ENCODE assay signal across 8 cellular contexts in the genomic region with DNA sequence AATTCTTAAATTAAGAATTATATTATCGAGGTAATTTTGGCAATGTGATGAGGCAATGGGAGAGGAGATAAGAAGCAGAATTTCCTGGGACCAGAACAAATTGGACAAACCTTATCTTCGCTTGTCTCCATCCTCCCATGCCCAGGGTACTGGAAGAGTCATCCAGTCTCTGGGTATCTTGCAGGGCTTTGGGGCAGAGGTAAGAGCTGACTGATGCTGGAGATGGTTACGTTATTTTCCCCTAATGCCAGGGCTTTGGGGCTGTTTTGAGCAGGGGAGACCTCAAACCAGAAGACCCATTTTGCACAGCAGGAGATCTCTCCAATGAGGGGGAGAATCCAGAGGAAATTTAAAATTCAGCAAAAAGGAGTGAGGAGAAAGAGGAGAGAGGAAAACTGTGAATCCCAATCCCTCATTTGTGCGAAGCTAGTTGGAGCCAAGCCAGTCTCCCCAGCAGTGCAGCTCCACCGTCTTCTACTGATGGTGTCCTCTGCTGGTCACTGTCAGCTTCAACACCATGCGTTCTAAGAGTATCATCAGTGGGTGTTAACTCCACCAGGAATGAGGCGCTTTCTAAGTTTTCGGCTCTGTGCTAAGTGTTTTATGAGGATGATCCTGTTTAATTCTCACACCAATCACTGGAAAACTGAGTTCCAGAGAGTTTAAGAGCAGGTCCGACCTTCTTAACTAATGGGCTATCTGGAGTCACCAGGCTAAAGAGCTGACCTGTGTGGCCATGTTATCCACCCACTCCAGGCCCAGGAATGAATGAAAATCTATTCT.
DNase-seq lines count a peak whose midpoint lies in the region; TF ChIP-seq lines count a peak whose summit lies in the region.

No MANE protein-coding gene starts in this region.

- H3K9me2 ChIP-seq in OCI-LY1 (ENCODE audit: low read depth, low read length) = no peaks in the 10 kb centered on the region

- no peak overlapping the region for H3K4ac ChIP-seq in neuronal stem cell (ENCODE audit: low read length)

- H3K36me3 ChIP-seq in OCI-LY1 (ENCODE audit: insufficient read depth, low read length) (no peaks in the 10 kb centered on the region), neuronal stem cell (replicated peaks in 1 of 2; ENCODE audit: control insufficient read depth in 2 of 2, insufficient read depth in 2 of 2, low read length in 2 of 2) (no peaks in the 10 kb centered on the region), tibial nerve (no peaks in the 10 kb centered on the region)

- no peaks in the 10 kb centered on the region for H3K27me3 ChIP-seq in HL-60 (ENCODE audit: insufficient read depth, poor library complexity, severe bottlenecking)
- no peaks in the 10 kb centered on the region; the same call in 1 of the 2 replicates for H3K27me3 ChIP-seq in OCI-LY1 (ENCODE audit: insufficient read depth, low read length)
- H3K27me3 ChIP-seq in neuronal stem cell (ENCODE audit: control insufficient read depth in 3 of 3, insufficient read depth in 3 of 3, low read depth in 1 of 3, low read length in 3 of 3) = peaks cover 0 to 3% (median 0%) of the 10 kb centered on the region in 3 experiments
- no peaks in the 10 kb centered on the region for H3K27me3 ChIP-seq in tibial nerve

- WGBS in neuronal stem cell (ENCODE audit: extremely low coverage in 2 of 2, insufficient read length in 2 of 2, insufficient replicate concordance in 1 of 2), 2 donors = no CpG with 5 or more reads among the region's 9 CpGs
- 43 to 45% methylated on average over 9 of the region's 9 CpGs for WGBS in tibial nerve, 2 donors

- no peaks in the 10 kb centered on the region for H3K9me3 ChIP-seq in OCI-LY1 (ENCODE audit: low read length)
- H3K9me3 ChIP-seq in neuronal stem cell (replicated peaks in 1 of 2; ENCODE audit: control insufficient read depth in 2 of 2, insufficient read depth in 1 of 2, low read depth in 1 of 2, low read length in 2 of 2) = no peaks in the 10 kb centered on the region
- H3K9me3 ChIP-seq in tibial nerve = peaks cover 0 to 15% (median 0%) of the 10 kb centered on the region in 4 donors

- H3K9ac ChIP-seq in OCI-LY1 (ENCODE audit: low read length) (no peak overlapping the region), neuronal stem cell (ENCODE audit: low read depth, low read length, poor library complexity) (no peak overlapping the region)

- no peak overlapping the region for H3K14ac ChIP-seq in neuronal stem cell (ENCODE audit: low read length)

- no peak overlapping the region for H2BK120ac ChIP-seq in neuronal stem cell (ENCODE audit: low read depth, low read length)

- no peak overlapping the region for H2AFZ ChIP-seq in OCI-LY1 (ENCODE audit: low read length)
- no peak overlapping the region for H2AFZ ChIP-seq in neuronal stem cell (ENCODE audit: low read length)

- H4K91ac ChIP-seq in neuronal stem cell (ENCODE audit: low read depth, low read length, poor library complexity) = no peak overlapping the region

- H3K4me2 ChIP-seq in OCI-LY1 (ENCODE audit: low read length) (no peak overlapping the region), neuronal stem cell (ENCODE audit: insufficient read depth, low read length, poor library complexity, severe bottlenecking) (no peak overlapping the region)

- H3K79me1 ChIP-seq in neuronal stem cell (ENCODE audit: low read depth, low read length) = no peaks in the 10 kb centered on the region

- TF ChIP-seq CTCF in 22Rv1 (IDR thresholded peaks at IDR 0.05) (peak; percentile 98), GM12875 (IDR thresholded peaks at IDR 0.05; ENCODE audit: borderline replicate concordance, insufficient read depth, low read depth, low read length) (peak; percentile 91), HL-60 (IDR thresholded peaks at IDR 0.05; ENCODE audit: insufficient read depth, low read length) (peak; percentile 78), OCI-LY1 (IDR thresholded peaks at IDR 0.05; ENCODE audit: low read length) (peak; percentile 78), tibial nerve (IDR thresholded peaks at IDR 0.05) (peak; percentile 71 to 83 (median 74))

- no peak overlapping the region for H4K8ac ChIP-seq in neuronal stem cell (ENCODE audit: low read depth, low read length)

- DNase-seq in HL-60 (ENCODE audit: low read depth in 1 of 2, low spot score in 1 of 2) (peak in 1 of 2 experiments; percentile 49), fibroblast of the conjunctiva (ENCODE audit: low read depth) (peak; percentile 67), neuronal stem cell (ENCODE audit: low spot score) (peak; percentile 61), tibial nerve (ENCODE audit: low spot score in 2 of 2) (peak; percentile 62 to 85)
- peak; percentile 51 to 61 for DNase-seq in activated T-cell treated with anti-CD3 and anti-CD28 coated beads, Interleukin-2, amount 50 U/mL, for 48 hours

- no peak overlapping the region for H2BK15ac ChIP-seq in neuronal stem cell (ENCODE audit: low read length)

- TF ChIP-seq POLR2A in tibial nerve (IDR thresholded peaks at IDR 0.05) = no peak

- no peak overlapping the region for H2BK5ac ChIP-seq in neuronal stem cell (ENCODE audit: low read length)

- H4K20me1 ChIP-seq in OCI-LY1 (ENCODE audit: insufficient read depth, low read length) = no peaks in the 10 kb centered on the region

- no peaks in the 10 kb centered on the region for H3F3A ChIP-seq in OCI-LY1 (ENCODE audit: insufficient read depth, low read length)

- no peak overlapping the region for H2BK12ac ChIP-seq in neuronal stem cell (ENCODE audit: low read length)

- no peak overlapping the region for H3K4me3 ChIP-seq in GM12875 (ENCODE audit: low read depth, low read length)
- no peak overlapping the region for H3K4me3 ChIP-seq in HL-60 (replicated peaks; ENCODE audit: insufficient read depth, low read length)
- H3K4me3 ChIP-seq in OCI-LY1 (ENCODE audit: low read depth, low read length, poor library complexity, severe bottlenecking) = no peak overlapping the region
- no peak overlapping the region for H3K4me3 ChIP-seq in neuronal stem cell (ENCODE audit: low read length in 2 of 2)
- no peak overlapping the region for H3K4me3 ChIP-seq in tibial nerve

- peak in 1 of 2 donors; percentile 25 for TF ChIP-seq EP300 in tibial nerve (IDR thresholded peaks at IDR 0.05)

- no peak overlapping the region for H3K23ac ChIP-seq in neuronal stem cell (ENCODE audit: low read depth, low read length, poor library complexity)

- H3K4me1 ChIP-seq in OCI-LY1 (ENCODE audit: insufficient read depth, low read length, severe bottlenecking) (no peaks in the 10 kb centered on the region), neuronal stem cell (ENCODE audit: control insufficient read depth in 2 of 2, insufficient read depth in 1 of 2, low read depth in 1 of 2, low read length in 2 of 2) (no peaks in the 10 kb centered on the region), tibial nerve (peaks cover 0 to 7% (median 2%) of the 10 kb centered on the region in 4 donors)

- no peaks in the 10 kb centered on the region for H3K79me2 ChIP-seq in OCI-LY1 (ENCODE audit: insufficient read depth, low read length)

- H2AK5ac ChIP-seq in neuronal stem cell (ENCODE audit: low read depth, low read length) = no peak overlapping the region

- no peak overlapping the region for H3K18ac ChIP-seq in neuronal stem cell (ENCODE audit: low read length)

- H3K27ac ChIP-seq in 22Rv1 (no peak overlapping the region), HL-60 (replicated peaks) (no peak overlapping the region), OCI-LY1 (ENCODE audit: low read depth, low read length, poor library complexity, severe bottlenecking) (no peak overlapping the region), neuronal stem cell (replicated peaks; ENCODE audit: low read length) (no peak overlapping the region), tibial nerve (no peak overlapping the region)
